In genomic region chr11:103940542-103940941, GRCh38 we compare ENCODE assay signal across 27 cellular contexts.
DNase-seq lines count a peak whose midpoint lies in the region; TF ChIP-seq lines count a peak whose summit lies in the region.
"Had no signal": no experiment of that assay in that cellular context is flagged by ENCODE, and none has a peak within 500 bp of the region (broad histone marks: within the 10 kb centered on the region; RNA-seq: fewer than 3 reads in every experiment).

No MANE protein-coding gene starts in this region.

- no peak overlapping the region for H3K4me3 ChIP-seq in SK-N-SH (ENCODE audit: low read depth in 2 of 2, low read length in 1 of 2)
- H3K4me3 ChIP-seq: coronary artery, GM23338, heart right ventricle, right lobe of liver, upper lobe of left lung had no signal

- CTCF ChIA-PET in SK-N-SH (lab: Yijun Ruan, JAX): interaction anchor here (1.1 kb wide), 1 partner anchor 1303 kb away, joined by 3 read pairs; no protein-coding TSS in a partner anchor

- no peak overlapping the region for H2AFZ ChIP-seq in SK-N-SH (ENCODE audit: low read depth)
- H2AFZ ChIP-seq: GM23338 had no signal

- H3K27ac ChIP-seq in SK-N-SH (ENCODE audit: low read depth in 2 of 2, low read length in 1 of 2): no peak overlapping the region; a peak in 1 of 4 replicates
- H3K27ac ChIP-seq: coronary artery, heart right ventricle, right lobe of liver, upper lobe of left lung, WERI-Rb-1 had no signal

- 44% methylated on average over 2 of the region's 2 CpGs for whole genome bisulfite sequencing in SK-N-SH (ENCODE audit: low lambda C conversion rate)

- no peaks in the 10 kb centered on the region for H3K36me3 ChIP-seq in SK-N-SH (replicated peaks in 1 of 2; ENCODE audit: control insufficient read depth in 1 of 2, insufficient read depth in 2 of 2, low read length in 1 of 2)
- H3K36me3 ChIP-seq: right lobe of liver, upper lobe of left lung, WERI-Rb-1 had no signal

- H3K9me3 ChIP-seq in SK-N-SH: no peaks in the 10 kb centered on the region
- H3K9me3 ChIP-seq: heart right ventricle, right lobe of liver, upper lobe of left lung had no signal

- no peak for TF ChIP-seq CTCF in SK-N-SH (IDR thresholded peaks at IDR 0.05)

- H3K27me3 ChIP-seq in SK-N-SH (ENCODE audit: insufficient read depth): no peaks in the 10 kb centered on the region
- H3K27me3 ChIP-seq: heart right ventricle, right lobe of liver, upper lobe of left lung had no signal

- peaks cover 3% of the 10 kb centered on the region for H3F3A ChIP-seq in SK-N-SH (replicated peaks; ENCODE audit: insufficient read depth)

- POLR2A ChIA-PET in SK-N-SH (lab: Yijun Ruan, JAX): no interaction called here

- peaks cover 0 to 6% of the 10 kb centered on the region in 2 experiments; a peak in 2 of 4 replicates for H3K4me1 ChIP-seq in SK-N-SH (ENCODE audit: control insufficient read depth in 1 of 2, insufficient read depth in 2 of 2, low read depth in 1 of 2, low read length in 1 of 2)
- H3K4me1 ChIP-seq: heart right ventricle, upper lobe of left lung had no signal

- DNase-seq in EH (ENCODE audit: low read depth) (peak; percentile 42), HPDE6-E6E7 (ENCODE audit: extremely low spot score) (peak; percentile 25), SK-N-SH (no peak), iris pigment epithelial cell (ENCODE audit: low read depth) (peak; percentile 52), D341Med (ENCODE audit: low spot score) (no peak), NCI-H446 (lab: John Stamatoyannopoulos, UW) (no peak)
- no peak for DNase-seq in stimulated activated naive CD4-positive, alpha-beta T cell treated with Interleukin-2 at 50 U/mL for 16 hours (lab: John Stamatoyannopoulos, UW)
- DNase-seq: activated CD4-positive, alpha-beta T cell treated with anti-CD3 and anti-CD28 coated beads, Interleukin-2, amount 50 U/mL, for 1 hour; activated naive CD4-positive, alpha-beta T cell treated with anti-CD3 and anti-CD28 coated beads, Interleukin-2, amount 10 ng/mL, durations not matched to agents 7 days and 5 days; amygdala; effector memory CD8-positive, alpha-beta T cell; foreskin melanocyte; heart right ventricle; left cardiac atrium; NCI-H1105 treated with DMSO at 0.1 percent for 48 hours; NCI-H2029 treated with DMSO at 0.1 percent for 48 hours; NCI-H2227 treated with DMSO at 0.1 percent for 48 hours; right lobe of liver; Right ventricle myocardium superior; stimulated activated CD4-positive, alpha-beta T cell treated with anti-CD3 and anti-CD28 coated beads, Interleukin-4, amount 100 ng/mL, for 1 hour; substantia nigra; SW 1271; T-helper 9 cell; upper lobe of left lung; WERI-Rb-1 had no signal

- H3K9me2 ChIP-seq in SK-N-SH: no peaks in the 10 kb centered on the region

- no peak for TF ChIP-seq EP300 in SK-N-SH (IDR thresholded peaks at IDR 0.05; ENCODE audit: borderline replicate concordance in 1 of 2, low read depth in 1 of 2, low read length in 1 of 2)

- no peak overlapping the region for H3K4me2 ChIP-seq in SK-N-SH
- H3K4me2 ChIP-seq: GM23338 had no signal

- TF ChIP-seq RAD21 in SK-N-SH (IDR thresholded peaks at IDR 0.05; ENCODE audit: low read length): no peak

- no peaks in the 10 kb centered on the region for H3K79me2 ChIP-seq in SK-N-SH (ENCODE audit: insufficient read depth)

- H4K20me1 ChIP-seq in SK-N-SH (ENCODE audit: insufficient read depth): no peaks in the 10 kb centered on the region

- no peak overlapping the region for H3K9ac ChIP-seq in SK-N-SH

TF ChIP-seq in SK-N-SH, 30 proteins besides CTCF, POLR2A, EP300 and RAD21:
- no peak for TF ChIP-seq SIN3A (IDR thresholded peaks at IDR 0.05; ENCODE audit: borderline replicate concordance, low read depth, low read length)
- TF ChIP-seq NRF1 (IDR thresholded peaks at IDR 0.05; ENCODE audit: low read depth, low read length): no peak
- TF ChIP-seq JUND (IDR thresholded peaks at IDR 0.05): peak; percentile 42
- TF ChIP-seq FOSL2 (IDR thresholded peaks at IDR 0.05; ENCODE audit: borderline replicate concordance, low read depth): peak; percentile 43; the same call in 1 of the 2 replicates
- TF ChIP-seq NFIC (IDR thresholded peaks at IDR 0.05; ENCODE audit: borderline replicate concordance): peak; percentile 20; the same call in 1 of the 2 replicates
- no peak for TF ChIP-seq YY1 (IDR thresholded peaks at IDR 0.05; ENCODE audit: low read depth)
- TF ChIP-seq TEAD4 (IDR thresholded peaks at IDR 0.05; ENCODE audit: borderline replicate concordance, insufficient read depth): peak; percentile 27; the same call in 1 of the 2 replicates
- TF ChIP-seq PBX3 (IDR thresholded peaks at IDR 0.05): peak; percentile 5; the same call in 1 of the 2 replicates
- TF ChIP-seq RCOR1 (IDR thresholded peaks at IDR 0.05; ENCODE audit: low read length): no peak
- TF ChIP-seq ELF1 (IDR thresholded peaks at IDR 0.05): no peak
- TF ChIP-seq TCF12 (IDR thresholded peaks at IDR 0.05): peak; percentile 18; the same call in 1 of the 2 replicates

Comparison
In these comparisons a context has a peak if more than half of its experiments do, and no peak if none do; other contexts are left out.
1. DNase-seq: peak in EH (single experiment), HPDE6-E6E7 (single experiment) and iris pigment epithelial cell (single experiment); none in SK-N-SH (single experiment), D341Med (single experiment), stimulated activated naive CD4-positive, alpha-beta T cell treated with Interleukin-2 at 50 U/mL for 16 hours (single experiment) and NCI-H446 (0 of 2).